1 cellular context compared by ENCODE assay signal in genomic region chr20:3215349-3215917, GRCh38. TPM values are rescaled to one million over a fixed set of nuclear protein-coding genes. Genes with fewer than 3 reads are reported as not detected.
"Had no signal": no experiment of that assay in that cellular context is flagged by ENCODE, and none has a peak within 500 bp of the region (broad histone marks: within the 10 kb centered on the region; RNA-seq: fewer than 3 reads in every experiment).

No MANE protein-coding gene starts in this region.

RNA-seq across cellular contexts. Expression of gene SLC4A11, which starts 23.6 kb away (rescaled TPM):
- polyA plus RNA-seq: naive thymus-derived CD8-positive, alpha-beta T cell had no signal
